18 cellular contexts compared by ENCODE assay signal in the genomic region with DNA sequence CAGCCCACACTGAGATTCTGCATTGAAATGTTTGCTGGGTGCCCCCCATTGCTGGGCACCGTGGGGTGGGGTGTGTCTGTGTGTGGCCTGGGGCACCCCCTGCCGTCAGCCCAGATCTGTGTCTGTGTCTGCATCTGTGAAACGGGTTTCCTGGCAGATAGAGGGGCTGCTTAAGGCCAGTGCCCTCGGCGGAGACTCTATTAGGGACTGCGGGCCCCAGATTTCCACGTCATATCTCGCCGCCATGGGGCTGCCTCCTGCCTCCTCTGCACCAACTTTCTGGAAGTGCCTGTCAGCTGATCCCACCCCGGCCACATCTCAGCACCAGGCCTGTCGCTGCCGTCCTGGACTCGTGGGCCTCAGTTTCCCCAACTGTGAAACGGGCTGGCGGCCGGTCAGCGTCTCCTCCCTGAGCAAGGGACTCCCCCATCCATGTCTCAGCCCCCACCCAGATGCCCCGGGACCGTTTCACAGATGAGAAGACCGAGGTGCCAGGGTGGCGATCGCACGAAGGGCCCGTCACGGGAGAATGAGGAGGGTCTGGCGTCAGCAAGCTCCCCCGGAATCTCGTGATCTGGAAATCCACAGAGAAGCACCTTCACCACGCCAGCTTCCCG. TPM values are rescaled to one million over a fixed set of nuclear protein-coding genes. Genes with fewer than 3 reads are reported as not detected.
DNase-seq lines count a peak whose midpoint lies in the region; ATAC-seq and TF ChIP-seq lines count a peak whose summit lies in the region.
"Had no signal": no experiment of that assay in that cellular context is flagged by ENCODE, and none has a peak within 500 bp of the region (broad histone marks: within the 10 kb centered on the region; RNA-seq: fewer than 3 reads in every experiment).

No MANE protein-coding gene starts in this region.

- peaks cover 33% of the 10 kb centered on the region for H3K36me3 ChIP-seq in neutrophil
- H3K36me3 ChIP-seq: lower lobe of right lung, pancreas had no signal

- ATAC-seq in GM18505 (IDR thresholded peaks at IDR 0.05; ENCODE audit: unreplicated experiment), result peak; percentile 11
- ATAC-seq in GM21717 (IDR thresholded peaks at IDR 0.05; ENCODE audit: unreplicated experiment), result peak; percentile 30
- peak; percentile 6 for ATAC-seq in HG03442 (IDR thresholded peaks at IDR 0.05; ENCODE audit: unreplicated experiment)
- ATAC-seq: activated T-cell treated with anti-CD3 and anti-CD28 coated beads, Interleukin-2, amount 50 U/mL, for 4 hours; stimulated activated naive CD8-positive, alpha-beta T cell treated with anti-CD3 and anti-CD28 coated beads, Interleukin-15, amount 100 ng/mL, for 72 hours had no signal

- H3K27ac ChIP-seq in neutrophil, result peak overlapping the region; percentile 48
- H3K27ac ChIP-seq: lower lobe of right lung, pancreas had no signal

- DNase-seq in SK-N-DZ (ENCODE audit: low spot score) (no peak), HT-29 (ENCODE audit: low spot score) (no peak), NCI-H524 (lab: John Stamatoyannopoulos, UW) (no peak), NCI-H446 (lab: John Stamatoyannopoulos, UW) (no peak)
- DNase-seq: activated T-cell treated with anti-CD3 and anti-CD28 coated beads, Interleukin-2, amount 50 U/mL, for 4 hours; CD4-positive, CD25-positive, alpha-beta regulatory T cell; NCI-H1092; NCI-H526; SHP77; stimulated activated naive CD8-positive, alpha-beta T cell treated with anti-CD3 and anti-CD28 coated beads, Interleukin-15, amount 100 ng/mL, for 72 hours had no signal

- TF ChIP-seq POLR2A in GM18505 (IDR thresholded peaks at IDR 0.05; ENCODE audit: borderline replicate concordance, extremely low read depth, insufficient read depth, insufficient read length), result no peak

- no peak for TF ChIP-seq CTCF in neutrophil (IDR thresholded peaks at IDR 0.05)

- H3K9me3 ChIP-seq in neutrophil, result no peaks in the 10 kb centered on the region
- H3K9me3 ChIP-seq: lower lobe of right lung, pancreas had no signal

- H3K4me3 ChIP-seq in neutrophil (ENCODE audit: low read depth in 1 of 2, low read length in 1 of 2), result peak overlapping the region in 1 of 2 experiments; percentile 40
- H3K4me3 ChIP-seq: heart left ventricle, lower lobe of right lung, pancreas had no signal

- peaks cover 22 to 30% of the 10 kb centered on the region in 2 experiments for H3K4me1 ChIP-seq in neutrophil (ENCODE audit: control insufficient read depth in 1 of 2, insufficient read depth in 1 of 2, low read depth in 1 of 2, low read length in 1 of 2)
- H3K4me1 ChIP-seq: pancreas had no signal

- no peaks in the 10 kb centered on the region for H3K27me3 ChIP-seq in neutrophil
- H3K27me3 ChIP-seq: heart left ventricle, pancreas had no signal

RNA-seq across cellular contexts. Expression of a gene that starts 21.4 kb away (rescaled TPM):
- 16.7 and 22.3 TPM in 2 replicates for polyA plus RNA-seq in SK-N-DZ (2014; cell fraction: cytosol; rRNA removed)
- 11.9 and 12.9 TPM in 2 replicates for polyA plus RNA-seq in SK-N-DZ (2014; cell fraction: nucleus; rRNA removed)
- total RNA-seq in HT-29 (2014; rRNA removed; shearing (Covaris generic)), result 10.4 and 11.8 TPM in 2 replicates

RNA-seq across cellular contexts. Expression of a gene that starts 30.1 kb away (rescaled TPM):
- polyA plus RNA-seq in SK-N-DZ (2014; cell fraction: cytosol; rRNA removed), result 7.3 and 7.5 TPM in 2 replicates
- 47.3 and 64.7 TPM in 2 replicates for polyA plus RNA-seq in SK-N-DZ (2014; cell fraction: nucleus; rRNA removed)
- not detected in 2 replicates for total RNA-seq in HT-29 (2014; rRNA removed; shearing (Covaris generic))
- total RNA-seq: astrocyte, heart left ventricle, lower lobe of right lung had no signal
- polyA plus RNA-seq: heart left ventricle had no signal

RNA-seq across cellular contexts. Expression of a gene that starts 34.2 kb away (rescaled TPM):
- 35.9 and 42.5 TPM in 2 replicates for polyA plus RNA-seq in SK-N-DZ (2014; cell fraction: cytosol; rRNA removed)
- 49.3 and 61.5 TPM in 2 replicates for polyA plus RNA-seq in SK-N-DZ (2014; cell fraction: nucleus; rRNA removed)
- total RNA-seq in HT-29 (2014; rRNA removed; shearing (Covaris generic)), result 37.7 and 51.4 TPM in 2 replicates

RNA-seq across cellular contexts. Expression of a gene that starts 36.9 kb away (rescaled TPM):
- 89.6 and 99.6 TPM in 2 replicates for polyA plus RNA-seq in SK-N-DZ (2014; cell fraction: cytosol; rRNA removed)
- polyA plus RNA-seq in SK-N-DZ (2014; cell fraction: nucleus; rRNA removed), result 270 and 296 TPM in 2 replicates
- 172 and 186 TPM in 2 replicates for total RNA-seq in HT-29 (2014; rRNA removed; shearing (Covaris generic))

RNA-seq across cellular contexts. Expression of a gene that starts 53.0 kb away (rescaled TPM):
- 2.6 TPM in 1 of 2 replicates, not detected in the other for polyA plus RNA-seq in SK-N-DZ (2014; cell fraction: cytosol; rRNA removed)
- 1.9 TPM in 2 replicates for polyA plus RNA-seq in SK-N-DZ (2014; cell fraction: nucleus; rRNA removed)
- total RNA-seq in HT-29 (2014; rRNA removed; shearing (Covaris generic)), result not detected in 2 replicates
- total RNA-seq: CD4-positive, CD25-positive, alpha-beta regulatory T cell; pancreas had no signal
- polyA plus RNA-seq: CD4-positive, CD25-positive, alpha-beta regulatory T cell had no signal
